ENCODE assay signal across 24 cellular contexts in genomic region chr10:24569828-24570657, GRCh38.
DNase-seq lines count a peak whose midpoint lies in the region; ATAC-seq and TF ChIP-seq lines count a peak whose summit lies in the region.
"Had no signal": no experiment of that assay in that cellular context is flagged by ENCODE, and none has a peak within 500 bp of the region (broad histone marks: within the 10 kb centered on the region; RNA-seq: fewer than 3 reads in every experiment).

No MANE protein-coding gene starts in this region.

- intact Hi-C loops in upper lobe of right lung (cut with DNase I) = no loop called here

- H3K36me3 Mint-ChIP-seq in glutamatergic neuron (ENCODE audit: unreplicated experiment) = peaks cover 6% of the 10 kb centered on the region
- H3K36me3 Mint-ChIP-seq: CD4-positive, alpha-beta memory T cell; T-cell had no signal

- DNase-seq in HUDEP-2 (lab: John Stamatoyannopoulos, UW; ENCODE audit: unreplicated experiment in 76 of 76) (peak in 40 of 76 experiments; percentile 9 to 64 (median 28)), NT2/D1 (ENCODE audit: low read depth, low spot score) (no peak), glutamatergic neuron (no peak), upper lobe of right lung (peak; percentile 50), GM19240 (ENCODE audit: insufficient read length, low spot score) (no peak), SKM-1 treated with dmso at 0.1 percent for 144 hours (lab: John Stamatoyannopoulos, UW; ENCODE audit: unreplicated experiment) (no peak)
- DNase-seq: AML-193; C1 segment of cervical spinal cord; Caco-2; CD4-positive, alpha-beta memory T cell; MM.1S; NCI-H1694 treated with DMSO at 0.1 percent for 48 hours; NCI-H2081; NCI-H2227 treated with DMSO at 0.1 percent for 48 hours; NCI-H510A; PC-9; T-cell had no signal

- peaks cover 7% of the 10 kb centered on the region for H3K27me3 Mint-ChIP-seq in glutamatergic neuron (ENCODE audit: unreplicated experiment)

- ATAC-seq in upper lobe of right lung = no peak
- ATAC-seq in GM21529 (IDR thresholded peaks at IDR 0.05; ENCODE audit: unreplicated experiment) = no peak
- ATAC-seq: A549, GM12878, HCT116, Right ventricle myocardium inferior, T-cell had no signal

- no peak overlapping the region for H3K27ac ChIP-seq in upper lobe of right lung
- H3K27ac ChIP-seq: A549, KMS-11, PC-9, SJSA1 had no signal

- no peaks in the 10 kb centered on the region for H3K36me3 ChIP-seq in NT2/D1 (ENCODE audit: insufficient read depth, insufficient read length, low read length)
- no peaks in the 10 kb centered on the region for H3K36me3 ChIP-seq in upper lobe of right lung
- H3K36me3 ChIP-seq: SJSA1 had no signal

- no peaks in the 10 kb centered on the region for H3K9me3 Mint-ChIP-seq in glutamatergic neuron (ENCODE audit: unreplicated experiment)
- H3K9me3 Mint-ChIP-seq: T-cell had no signal

- H3K4me1 ChIP-seq in NT2/D1 (ENCODE audit: insufficient read depth, insufficient read length) (peaks cover 8% of the 10 kb centered on the region), upper lobe of right lung (no peaks in the 10 kb centered on the region)
- H3K4me1 ChIP-seq: A549, SJSA1 had no signal

- TF ChIP-seq CTCF in glutamatergic neuron (IDR thresholded peaks at IDR 0.05; ENCODE audit: partially characterized antibody, unreplicated experiment) = no peak
- TF ChIP-seq CTCF in upper lobe of right lung (IDR thresholded peaks at IDR 0.05) = no peak

- H3K4me1 Mint-ChIP-seq in glutamatergic neuron (ENCODE audit: low read depth, unreplicated experiment) = peaks cover 2% of the 10 kb centered on the region
- H3K4me1 Mint-ChIP-seq: CD4-positive, alpha-beta memory T cell; T-cell had no signal

- H3K9me3 ChIP-seq in NT2/D1 (ENCODE audit: insufficient read depth, low read length) (no peaks in the 10 kb centered on the region), upper lobe of right lung (no peaks in the 10 kb centered on the region)
- H3K9me3 ChIP-seq: A549, Caco-2, SJSA1 had no signal

- H3K4me3 ChIP-seq in NT2/D1 (ENCODE audit: insufficient read length, low read depth) (no peak overlapping the region), upper lobe of right lung (no peak overlapping the region)
- H3K4me3 ChIP-seq: A549, GM12878, PC-9, SJSA1 had no signal

- H3K4me3 Mint-ChIP-seq in glutamatergic neuron (ENCODE audit: unreplicated experiment) = no peak overlapping the region
- H3K4me3 Mint-ChIP-seq: CD4-positive, alpha-beta memory T cell; T-cell had no signal

- no peaks in the 10 kb centered on the region for H3K27me3 ChIP-seq in NT2/D1 (ENCODE audit: insufficient read depth, insufficient read length)
- H3K27me3 ChIP-seq in upper lobe of right lung = no peaks in the 10 kb centered on the region

- peak overlapping the region; percentile 11 for H3K9ac ChIP-seq in NT2/D1 (ENCODE audit: insufficient read length, low read depth)
- H3K9ac ChIP-seq: KMS-11 had no signal

- H3K27ac Mint-ChIP-seq in glutamatergic neuron (ENCODE audit: unreplicated experiment) = peak overlapping the region; percentile 17
- H3K27ac Mint-ChIP-seq: CD4-positive, alpha-beta memory T cell; T-cell had no signal

Comparison
In these comparisons a context has a peak if more than half of its experiments do, and no peak if none do; other contexts are left out.
1. DNase-seq: peak in HUDEP-2 (40 of 76) and upper lobe of right lung (single experiment); none in NT2/D1 (single experiment), glutamatergic neuron (single experiment), GM19240 (single experiment) and SKM-1 treated with dmso at 0.1 percent for 144 hours (single experiment).